ENCODE assay signal across 17 cellular contexts in genomic region chr15:75095594-75095993, GRCh38.
DNase-seq lines count a peak whose midpoint lies in the region; ATAC-seq, FAIRE-seq and TF ChIP-seq lines count a peak whose summit lies in the region.
"Had no signal": no experiment of that assay in that cellular context is flagged by ENCODE, and none has a peak within 500 bp of the region (broad histone marks: within the 10 kb centered on the region; RNA-seq: fewer than 3 reads in every experiment).

No MANE protein-coding gene starts in this region.

- H3K36me3 ChIP-seq in MM.1S (replicated peaks; ENCODE audit: insufficient read depth, low read length) = no peaks in the 10 kb centered on the region
- H3K36me3 ChIP-seq: stomach had no signal

- peak; percentile 34 for ATAC-seq in GM18499 (IDR thresholded peaks at IDR 0.05; ENCODE audit: insufficient read depth, unreplicated experiment)
- peak; percentile 60 for ATAC-seq in GM21390 (IDR thresholded peaks at IDR 0.05; ENCODE audit: unreplicated experiment)
- ATAC-seq in HG02943 (IDR thresholded peaks at IDR 0.05; ENCODE audit: low read depth, unreplicated experiment) = peak; percentile 41
- no peak for ATAC-seq in GM19023 (IDR thresholded peaks at IDR 0.05; ENCODE audit: unreplicated experiment)
- ATAC-seq: K562, left cardiac atrium had no signal

- FAIRE-seq in RCC 7860 (lab: Jason Lieb, UNC) = no peak
- FAIRE-seq: K562, urothelium cell line had no signal

- H3K27ac ChIP-seq in MM.1S (ENCODE audit: low read length) = no peak overlapping the region
- H3K27ac ChIP-seq: stomach had no signal

- H3K79me2 ChIP-seq in MM.1S (ENCODE audit: low read length) = no peaks in the 10 kb centered on the region

- peaks cover 13% of the 10 kb centered on the region for H3K4me1 ChIP-seq in MM.1S (ENCODE audit: low read length)
- H3K4me1 ChIP-seq: stomach had no signal

- H3K9me3 ChIP-seq in MM.1S (replicated peaks; ENCODE audit: insufficient read depth, low read length) = no peaks in the 10 kb centered on the region
- H3K9me3 ChIP-seq: stomach had no signal

- H3K4me3 ChIP-seq in MM.1S (ENCODE audit: low read length) = no peak overlapping the region
- H3K4me3 ChIP-seq: K562, smooth muscle cell, stomach had no signal

- DNase-seq in MM.1S (no peak), GDM1 (lab: John Stamatoyannopoulos, UW) (no peak), RCC 7860 (ENCODE audit: low spot score) (no peak), globus pallidus (ENCODE audit: low spot score) (no peak)
- DNase-seq: activated naive CD4-positive, alpha-beta T cell treated with Interleukin-2 at 50 U/mL for 16 hours; dermis blood vessel endothelial cell; H9; left cardiac atrium; posterior cingulate gyrus; stomach had no signal

- H3K9me2 ChIP-seq in MM.1S (replicated peaks; ENCODE audit: insufficient read depth, low read length) = no peaks in the 10 kb centered on the region

- no peak for TF ChIP-seq CTCF in MM.1S (IDR thresholded peaks at IDR 0.05; ENCODE audit: low read length)

- H3F3A ChIP-seq in MM.1S (ENCODE audit: insufficient read depth, low read length) = peaks cover 4% of the 10 kb centered on the region; the same call in 1 of the 2 replicates

- 0 out of 2 replicates have a peak overlapping the region, but pooled peaks have one; percentile 7 for H3K4me2 ChIP-seq in MM.1S (ENCODE audit: low read depth, low read length)
- H3K4me2 ChIP-seq: smooth muscle cell had no signal

- H3K9ac ChIP-seq in MM.1S (ENCODE audit: low read length) = no peak overlapping the region

- H2AFZ ChIP-seq in MM.1S (ENCODE audit: low read length) = no peak overlapping the region

- no peaks in the 10 kb centered on the region for H4K20me1 ChIP-seq in MM.1S (ENCODE audit: insufficient read depth, low read length)

- H3K27me3 ChIP-seq in MM.1S (replicated peaks; ENCODE audit: insufficient read depth, low read length) = no peaks in the 10 kb centered on the region
- H3K27me3 ChIP-seq: stomach had no signal
